11 cellular contexts compared by ENCODE assay signal in the genomic region with DNA sequence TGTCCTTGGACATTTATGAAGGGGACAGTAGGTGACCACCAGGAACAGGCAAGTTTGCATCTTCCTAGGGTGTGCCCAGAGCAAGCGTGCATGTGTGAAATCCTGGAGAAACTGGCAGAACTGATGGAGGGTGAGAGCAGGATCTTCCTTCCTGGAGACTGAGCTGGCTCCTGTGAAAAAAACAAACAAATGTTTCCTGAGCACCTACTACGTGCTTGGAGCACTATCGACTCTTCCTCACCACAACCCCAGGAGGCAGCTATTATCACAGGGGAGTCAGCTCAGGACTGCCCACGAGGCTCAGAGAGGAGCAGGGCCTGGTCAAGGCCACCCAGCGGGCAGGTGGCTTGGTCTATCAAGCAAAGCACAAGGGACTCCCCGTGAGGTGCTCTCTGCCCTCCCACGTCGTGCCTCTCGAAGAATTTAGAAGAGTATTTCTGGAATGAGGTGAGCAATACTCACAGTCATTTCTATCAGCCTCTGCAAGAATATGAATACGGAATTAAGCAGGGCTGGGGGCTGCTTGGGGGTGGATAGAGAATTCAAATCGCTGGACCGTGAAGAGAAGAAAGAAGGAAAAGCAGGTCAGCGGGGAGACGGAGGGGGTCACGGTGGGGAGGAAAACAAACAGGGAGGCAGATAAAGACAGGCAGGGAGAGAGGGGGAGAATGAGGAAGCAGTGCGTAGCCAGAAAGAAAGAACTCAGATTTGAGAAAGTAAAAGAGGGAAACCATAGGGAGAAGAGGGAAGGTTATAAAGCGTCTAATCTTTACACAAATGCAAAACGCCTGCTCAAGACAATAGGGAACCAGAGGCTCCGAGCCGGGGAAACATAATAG. TPM values are rescaled to one million over a fixed set of nuclear protein-coding genes. Genes with fewer than 3 reads are reported as not detected.
DNase-seq lines count a peak whose midpoint lies in the region; ATAC-seq and TF ChIP-seq lines count a peak whose summit lies in the region.
"Had no signal": no experiment of that assay in that cellular context is flagged by ENCODE, and none has a peak within 500 bp of the region (broad histone marks: within the 10 kb centered on the region; RNA-seq: fewer than 3 reads in every experiment).

No MANE protein-coding gene starts in this region.

- H3K4me3 ChIP-seq in NT2/D1 (ENCODE audit: insufficient read length, low read depth) (peak overlapping the region; percentile 19), BE2C (ENCODE audit: low read depth, low read length) (no peak overlapping the region)
- H3K4me3 ChIP-seq: ascending aorta had no signal

- peaks cover 9% of the 10 kb centered on the region for H3K4me1 Mint-ChIP-seq in activated T-cell treated with anti-CD3 and anti-CD28 coated beads, Interleukin-2, amount 50 U/mL, for 72 hours (ENCODE audit: low read depth)
- H3K4me1 Mint-ChIP-seq in stimulated activated memory B cell treated with anti-CD40 and anti-IgM and Interleukin-4, amounts not matched to agents 10 μg/mL and 1 μg/mL and 100 μg/mL, for 72 hours: peaks cover 24% of the 10 kb centered on the region

- DNase-seq in activated T-cell treated with anti-CD3 and anti-CD28 coated beads, Interleukin-2, amount 50 U/mL, for 72 hours: no peak
- DNase-seq in activated T-cell treated with anti-CD3 and anti-CD28 coated beads, Interleukin-2, amount 50 U/mL, for 1 hour: no peak
- DNase-seq in NT2/D1 (ENCODE audit: low read depth, low spot score): peak; percentile 65
- peak; percentile 35 for DNase-seq in hepatic stellate cell (ENCODE audit: low spot score)
- no peak for DNase-seq in BE2C
- DNase-seq in activated naive CD4-positive, alpha-beta T cell (lab: John Stamatoyannopoulos, UW): no peak
- no peak for DNase-seq in NCI-H1417 (lab: John Stamatoyannopoulos, UW)
- DNase-seq: CD8-positive, alpha-beta memory T cell; stimulated activated CD4-positive, alpha-beta T cell treated with anti-CD3 and anti-CD28 coated beads, Interleukin-2, amount 100 ng/mL, for 24 hours had no signal

- peaks cover 0 to 2% of the 10 kb centered on the region in 2 donors for H3K9me3 Mint-ChIP-seq in activated T-cell treated with anti-CD3 and anti-CD28 coated beads, Interleukin-2, amount 50 U/mL, for 72 hours
- H3K9me3 Mint-ChIP-seq in stimulated activated memory B cell treated with anti-CD40 and anti-IgM and Interleukin-4, amounts not matched to agents 10 μg/mL and 1 μg/mL and 100 μg/mL, for 72 hours: peaks cover 7% of the 10 kb centered on the region

- peak overlapping the region; percentile 76 for H3K9ac ChIP-seq in NT2/D1 (ENCODE audit: insufficient read length, low read depth)

- H3K4me3 Mint-ChIP-seq in activated T-cell treated with anti-CD3 and anti-CD28 coated beads, Interleukin-2, amount 50 U/mL, for 72 hours: peak overlapping the region; percentile 6 to 31
- H3K4me3 Mint-ChIP-seq in stimulated activated memory B cell treated with anti-CD40 and anti-IgM and Interleukin-4, amounts not matched to agents 10 μg/mL and 1 μg/mL and 100 μg/mL, for 72 hours: peak overlapping the region; percentile 15
- H3K4me3 Mint-ChIP-seq: CD8-positive, alpha-beta memory T cell had no signal

- peaks cover 36% of the 10 kb centered on the region for H3K27me3 Mint-ChIP-seq in activated T-cell treated with anti-CD3 and anti-CD28 coated beads, Interleukin-2, amount 50 U/mL, for 72 hours (ENCODE audit: low read depth)
- peaks cover 43% of the 10 kb centered on the region for H3K27me3 Mint-ChIP-seq in stimulated activated memory B cell treated with anti-CD40 and anti-IgM and Interleukin-4, amounts not matched to agents 10 μg/mL and 1 μg/mL and 100 μg/mL, for 72 hours

- peaks cover 4% of the 10 kb centered on the region for H3K36me3 ChIP-seq in NT2/D1 (ENCODE audit: insufficient read depth, insufficient read length, low read length)
- no peaks in the 10 kb centered on the region for H3K36me3 ChIP-seq in BE2C
- H3K36me3 ChIP-seq: ascending aorta had no signal

- ATAC-seq in activated T-cell treated with anti-CD3 and anti-CD28 coated beads, Interleukin-2, amount 50 U/mL, for 72 hours (replicated peaks in 1 of 2): peak; percentile 32 to 52
- ATAC-seq in stimulated activated memory B cell treated with anti-CD40 and anti-IgM and Interleukin-4, amounts not matched to agents 10 μg/mL and 1 μg/mL and 100 μg/mL, for 72 hours: peak; percentile 25

- no peak for TF ChIP-seq CTCF in BE2C (IDR thresholded peaks at IDR 0.05; ENCODE audit: low read depth, low read length)

- no peaks in the 10 kb centered on the region for H3K9me3 ChIP-seq in NT2/D1 (ENCODE audit: insufficient read depth, low read length)
- no peaks in the 10 kb centered on the region for H3K9me3 ChIP-seq in BE2C
- H3K9me3 ChIP-seq: ascending aorta had no signal

- no peak overlapping the region for H3K27ac Mint-ChIP-seq in activated T-cell treated with anti-CD3 and anti-CD28 coated beads, Interleukin-2, amount 50 U/mL, for 72 hours
- H3K27ac Mint-ChIP-seq in stimulated activated memory B cell treated with anti-CD40 and anti-IgM and Interleukin-4, amounts not matched to agents 10 μg/mL and 1 μg/mL and 100 μg/mL, for 72 hours: peak overlapping the region; percentile 8

- no peaks in the 10 kb centered on the region for H3K36me3 Mint-ChIP-seq in activated T-cell treated with anti-CD3 and anti-CD28 coated beads, Interleukin-2, amount 50 U/mL, for 72 hours (ENCODE audit: insufficient read depth in 2 of 2)
- peaks cover 9% of the 10 kb centered on the region for H3K36me3 Mint-ChIP-seq in stimulated activated memory B cell treated with anti-CD40 and anti-IgM and Interleukin-4, amounts not matched to agents 10 μg/mL and 1 μg/mL and 100 μg/mL, for 72 hours
- H3K36me3 Mint-ChIP-seq: CD8-positive, alpha-beta memory T cell had no signal

- H3K27me3 ChIP-seq in NT2/D1 (ENCODE audit: insufficient read depth, insufficient read length) (peaks cover 4% of the 10 kb centered on the region), BE2C (no peaks in the 10 kb centered on the region)
- H3K27me3 ChIP-seq: ascending aorta had no signal

- H3K4me1 ChIP-seq in NT2/D1 (ENCODE audit: insufficient read depth, insufficient read length) (peaks cover 51% of the 10 kb centered on the region), BE2C (no peaks in the 10 kb centered on the region)

RNA-seq across cellular contexts. Expression of a gene that starts 1.8 kb away (rescaled TPM):
- total RNA-seq in activated T-cell treated with anti-CD3 and anti-CD28 coated beads, Interleukin-2, amount 50 U/mL, for 72 hours: not detected
- not detected for polyA plus RNA-seq in BE2C (2012; ENCODE audit: insufficient read depth, insufficient read length, low read depth)
- total RNA-seq: ascending aorta; CD8-positive, alpha-beta memory T cell had no signal
- polyA plus RNA-seq: CD8-positive, alpha-beta memory T cell had no signal

Comparison
In these comparisons a context has a peak if more than half of its experiments do, and no peak if none do; other contexts are left out.
1. DNase-seq: peak in NT2/D1 (single experiment) and hepatic stellate cell (single experiment); none in activated T-cell treated with anti-CD3 and anti-CD28 coated beads, Interleukin-2, amount 50 U/mL, for 72 hours (0 of 2), activated T-cell treated with anti-CD3 and anti-CD28 coated beads, Interleukin-2, amount 50 U/mL, for 1 hour (single experiment), BE2C (single experiment), activated naive CD4-positive, alpha-beta T cell (0 of 4) and NCI-H1417 (0 of 3).